Comparison of ENCODE assay signal across 8 cellular contexts in the genomic region with DNA sequence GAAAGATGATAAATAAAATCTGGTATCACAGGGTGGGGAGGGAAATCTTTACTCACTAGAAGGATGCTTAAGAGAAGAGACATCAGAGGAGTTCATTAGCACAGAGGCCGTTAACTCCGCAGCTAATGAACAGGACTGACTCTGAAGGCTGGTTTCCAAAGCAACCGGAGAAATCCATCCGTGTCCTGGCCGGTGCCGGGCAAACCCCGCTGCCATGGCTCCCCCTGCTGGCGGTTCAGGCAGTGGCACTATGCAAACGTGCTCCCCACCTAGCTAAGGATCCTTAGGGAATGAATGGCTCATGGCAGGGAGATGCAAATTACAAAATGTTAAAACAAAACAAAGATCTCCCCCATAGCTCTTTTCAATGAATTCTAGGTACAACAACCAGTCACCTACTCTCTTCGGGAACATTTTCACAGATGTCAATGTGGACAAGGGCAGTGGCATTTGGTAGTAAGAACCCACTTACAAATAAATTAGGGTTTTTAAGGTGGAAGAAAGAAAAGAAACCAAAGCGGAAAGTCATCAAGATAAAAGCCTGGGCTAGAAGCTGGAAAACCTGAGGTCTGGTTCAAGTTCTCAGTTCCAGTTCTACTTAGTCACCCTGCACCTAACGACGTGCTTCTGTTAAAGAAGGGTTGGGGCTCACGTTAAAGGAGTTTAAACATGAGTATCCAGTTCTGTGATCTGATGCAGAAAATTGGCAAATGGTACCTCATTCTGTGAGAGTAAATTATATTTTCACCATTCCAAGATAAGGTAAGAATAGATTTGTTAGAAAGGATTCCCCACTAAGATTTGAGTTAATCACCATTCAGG.
DNase-seq lines count a peak whose midpoint lies in the region; ATAC-seq and TF ChIP-seq lines count a peak whose summit lies in the region.

No MANE protein-coding gene starts in this region.

- TF ChIP-seq CTCF in GM06990 (IDR thresholded peaks at IDR 0.05; ENCODE audit: insufficient read depth, low read length, poor library complexity, severe bottlenecking) (peak; percentile 97), epithelial cell of esophagus (IDR thresholded peaks at IDR 0.05; ENCODE audit: insufficient read depth, low read depth, low read length, missing control alignments) (peak; percentile 98)

- no peak overlapping the region for H3K4me3 Mint-ChIP-seq in activated CD8-positive, alpha-beta memory T cell treated with anti-CD3 and anti-CD28 coated beads, Interleukin-2, amount 10 ng/mL, durations not matched to agents 7 days and 5 days

- no peaks in the 10 kb centered on the region for H3K36me3 Mint-ChIP-seq in activated CD8-positive, alpha-beta memory T cell treated with anti-CD3 and anti-CD28 coated beads, Interleukin-2, amount 10 ng/mL, durations not matched to agents 7 days and 5 days

- H3K27me3 Mint-ChIP-seq in activated CD8-positive, alpha-beta memory T cell treated with anti-CD3 and anti-CD28 coated beads, Interleukin-2, amount 10 ng/mL, durations not matched to agents 7 days and 5 days: no peaks in the 10 kb centered on the region

- H3K4me1 Mint-ChIP-seq in activated CD8-positive, alpha-beta memory T cell treated with anti-CD3 and anti-CD28 coated beads, Interleukin-2, amount 10 ng/mL, durations not matched to agents 7 days and 5 days: peaks cover 2% of the 10 kb centered on the region

- H3K9me3 Mint-ChIP-seq in activated CD8-positive, alpha-beta memory T cell treated with anti-CD3 and anti-CD28 coated beads, Interleukin-2, amount 10 ng/mL, durations not matched to agents 7 days and 5 days (ENCODE audit: low read depth): no peaks in the 10 kb centered on the region

- ATAC-seq in HG02571 (IDR thresholded peaks at IDR 0.05; ENCODE audit: unreplicated experiment): peak; percentile 61
- ATAC-seq in activated CD8-positive, alpha-beta memory T cell treated with anti-CD3 and anti-CD28 coated beads, Interleukin-2, amount 10 ng/mL, durations not matched to agents 7 days and 5 days: peak; percentile 88
- ATAC-seq in HG03378 (IDR thresholded peaks at IDR 0.05; ENCODE audit: unreplicated experiment): no peak

- DNase-seq in GM06990 (ENCODE audit: extremely low read depth, insufficient read length) (peak; percentile 20), NCI-H460 (ENCODE audit: extremely low read depth, low read depth) (peak; percentile 44), epithelial cell of esophagus (ENCODE audit: low read depth) (peak; percentile 71), mucosa of gallbladder (ENCODE audit: low spot score) (peak; percentile 74)
- peak; percentile 75 for DNase-seq in activated CD8-positive, alpha-beta memory T cell treated with anti-CD3 and anti-CD28 coated beads, Interleukin-2, amount 10 ng/mL, durations not matched to agents 7 days and 5 days
- peak; percentile 14 to 41 for DNase-seq in stimulated activated CD8-positive, alpha-beta memory T cell treated with anti-CD3 and anti-CD28 coated beads, Interleukin-7, amount 100 ng/mL, for 1 hour (ENCODE audit: low read depth in 2 of 2)

- H3K27ac Mint-ChIP-seq in activated CD8-positive, alpha-beta memory T cell treated with anti-CD3 and anti-CD28 coated beads, Interleukin-2, amount 10 ng/mL, durations not matched to agents 7 days and 5 days: no peak overlapping the region

- H3K4me3 ChIP-seq in GM06990 (replicated peaks; ENCODE audit: low read depth, low read length): no peak overlapping the region
- no peak overlapping the region for H3K4me3 ChIP-seq in epithelial cell of esophagus (ENCODE audit: low read length)

- CTCF ChIA-PET in activated CD8-positive, alpha-beta memory T cell treated with anti-CD3 and anti-CD28 coated beads, Interleukin-2, amount 10 ng/mL, durations not matched to agents 7 days and 5 days (lab: Charles Lee): interaction anchor here (0.6 to 2.8 kb wide), 23 partner anchors 8 to 129 kb away, joined by 3 to 27 read pairs (median 6); no protein-coding TSS in a partner anchor

- no peaks in the 10 kb centered on the region for H3K36me3 ChIP-seq in GM06990 (ENCODE audit: control insufficient read depth, insufficient read depth, low read length)

- H3K27me3 ChIP-seq in GM06990 (replicated peaks; ENCODE audit: control insufficient read depth, insufficient read depth, low read length): no peaks in the 10 kb centered on the region

Comparison
In these comparisons a context has a peak if more than half of its experiments do, and no peak if none do; other contexts are left out.
1. DNase-seq: peak in every context shown above with its lines; median percentile 75 in activated CD8-positive, alpha-beta memory T cell treated with anti-CD3 and anti-CD28 coated beads, Interleukin-2, amount 10 ng/mL, durations not matched to agents 7 days and 5 days; 74 in mucosa of gallbladder; 71 in epithelial cell of esophagus; 44 in NCI-H460; 28 in stimulated activated CD8-positive, alpha-beta memory T cell treated with anti-CD3 and anti-CD28 coated beads, Interleukin-7, amount 100 ng/mL, for 1 hour; 20 in GM06990.